In the genomic region with DNA sequence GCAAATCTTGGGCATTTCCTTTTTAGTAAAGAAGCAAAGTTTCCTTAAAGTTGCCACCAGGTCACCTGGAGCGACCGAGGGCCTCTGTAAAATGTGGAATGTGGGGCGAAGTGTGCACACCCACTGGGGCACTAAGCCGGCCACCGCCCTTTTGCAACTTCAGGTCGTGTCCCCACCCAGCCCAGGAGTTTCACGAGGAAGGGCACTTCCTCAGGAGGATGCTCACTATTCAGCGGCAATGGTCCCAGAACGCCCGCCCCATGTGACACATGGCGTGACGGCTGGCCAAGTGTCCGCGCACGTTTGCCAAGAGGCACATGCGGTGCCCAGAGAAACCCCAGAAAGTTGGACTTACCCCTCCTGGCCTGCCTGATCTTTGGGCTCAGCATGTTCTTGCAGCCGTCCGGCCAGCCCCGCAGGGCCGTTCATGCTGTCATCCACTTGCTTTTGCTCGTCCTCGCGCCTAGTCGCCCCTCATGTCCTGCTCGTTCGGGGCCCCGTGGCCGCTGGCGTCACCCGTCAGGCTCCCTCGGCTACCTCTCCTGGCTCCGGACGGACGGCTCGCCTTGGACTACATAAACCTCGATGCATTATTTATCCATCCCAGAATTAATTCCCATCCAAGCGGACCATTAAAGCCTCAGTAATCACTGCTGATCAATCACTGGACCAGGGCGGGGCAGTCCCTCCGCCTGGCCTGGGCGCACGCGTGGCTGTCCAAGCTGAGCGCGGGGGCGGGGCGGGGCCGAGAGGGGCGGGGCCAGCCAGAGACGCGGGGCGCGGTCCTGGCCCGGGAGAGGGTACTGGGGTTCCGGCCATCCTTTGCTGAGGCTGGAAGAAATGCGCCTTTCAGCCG, we compare ENCODE assay signal across 8 cellular contexts. TPM values are rescaled to one million over a fixed set of nuclear protein-coding genes. Genes with fewer than 3 reads are reported as not detected.
A peak's percentile ranks its signal among the peaks of the same experiment; 100 is the strongest.
DNase-seq lines count a peak whose midpoint lies in the region; ATAC-seq, FAIRE-seq and TF ChIP-seq lines count a peak whose summit lies in the region.

A gene with protein sequence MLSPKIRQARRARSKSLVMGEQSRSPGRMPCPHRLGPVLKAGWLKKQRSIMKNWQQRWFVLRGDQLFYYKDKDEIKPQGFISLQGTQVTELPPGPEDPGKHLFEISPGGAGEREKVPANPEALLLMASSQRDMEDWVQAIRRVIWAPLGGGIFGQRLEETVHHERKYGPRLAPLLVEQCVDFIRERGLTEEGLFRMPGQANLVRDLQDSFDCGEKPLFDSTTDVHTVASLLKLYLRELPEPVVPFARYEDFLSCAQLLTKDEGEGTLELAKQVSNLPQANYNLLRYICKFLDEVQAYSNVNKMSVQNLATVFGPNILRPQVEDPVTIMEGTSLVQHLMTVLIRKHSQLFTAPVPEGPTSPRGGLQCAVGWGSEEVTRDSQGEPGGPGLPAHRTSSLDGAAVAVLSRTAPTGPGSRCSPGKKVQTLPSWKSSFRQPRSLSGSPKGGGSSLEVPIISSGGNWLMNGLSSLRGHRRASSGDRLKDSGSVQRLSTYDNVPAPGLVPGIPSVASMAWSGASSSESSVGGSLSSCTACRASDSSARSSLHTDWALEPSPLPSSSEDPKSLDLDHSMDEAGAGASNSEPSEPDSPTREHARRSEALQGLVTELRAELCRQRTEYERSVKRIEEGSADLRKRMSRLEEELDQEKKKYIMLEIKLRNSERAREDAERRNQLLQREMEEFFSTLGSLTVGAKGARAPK (minus strand): TSS at position 666 of the 856 bp plus-strand sequence. CDS start 277 bp downstream, at position 389.

- no peaks in the 10 kb centered on the region for H3K36me3 Mint-ChIP-seq in naive thymus-derived CD4-positive, alpha-beta T cell

- H3K9me3 ChIP-seq in naive thymus-derived CD4-positive, alpha-beta T cell (ENCODE audit: control insufficient read depth in 2 of 3, low read length in 3 of 3): no peaks in the 10 kb centered on the region

- DNase-seq in AG04449 (ENCODE audit: low read depth, low spot score) (no peak), GM19239 (ENCODE audit: insufficient read length, low spot score) (peak; percentile 33), fibroblast of pulmonary artery (ENCODE audit: low read depth) (peak; percentile 28), HuH-7.5 (ENCODE audit: low spot score) (no peak), T-helper 9 cell (no peak)
- no peak for DNase-seq in naive thymus-derived CD4-positive, alpha-beta T cell

- ATAC-seq in SK-N-SH treated with all-trans-retinoic acid at 6 μM for 48 hours (peak; percentile 90), HG02981 (IDR thresholded peaks at IDR 0.05; ENCODE audit: unreplicated experiment) (no peak)
- ATAC-seq in naive thymus-derived CD4-positive, alpha-beta T cell: peak; percentile 65

- peak within 1 kb of the TSS in 8 of 10 donors; percentile 4 to 52 (median 32) for H3K4me3 Mint-ChIP-seq in naive thymus-derived CD4-positive, alpha-beta T cell

- no peaks in the 10 kb centered on the region for H3K4me1 ChIP-seq in naive thymus-derived CD4-positive, alpha-beta T cell (ENCODE audit: control insufficient read depth in 2 of 2, insufficient read depth in 2 of 2, low read length in 2 of 2)

- CTCF ChIA-PET in AG04449 (lab: Yijun Ruan, JAX): interaction anchor here (1.5 to 8.7 kb wide), 5 partner anchors 12 to 52 kb away, joined by 4 to 124 read pairs (median 38); no protein-coding TSS in a partner anchor
- CTCF ChIA-PET in naive thymus-derived CD4-positive, alpha-beta T cell (lab: Charles Lee): interaction anchor here (0.6 kb wide), 1 partner anchor 934 kb away, joined by 3 read pairs; a partner anchor contains a TSS

- TF ChIP-seq CTCF in AG04449 (IDR thresholded peaks at IDR 0.05; ENCODE audit: insufficient read depth, low read length, missing control alignments) (no peak), fibroblast of pulmonary artery (IDR thresholded peaks at IDR 0.05; ENCODE audit: low read length, missing control alignments) (no peak)

- no peak within 1 kb of the TSS for H3K27ac Mint-ChIP-seq in naive thymus-derived CD4-positive, alpha-beta T cell

- peaks cover 27 to 51% (median 36%) of the 10 kb centered on the region in 5 donors for H3K27me3 Mint-ChIP-seq in naive thymus-derived CD4-positive, alpha-beta T cell

- H3K4me1 Mint-ChIP-seq in naive thymus-derived CD4-positive, alpha-beta T cell: peaks cover 0 to 6% (median 5%) of the 10 kb centered on the region in 7 donors

- H3K27ac ChIP-seq in naive thymus-derived CD4-positive, alpha-beta T cell (ENCODE audit: low read depth, low read length): no peak within 1 kb of the TSS

- H3K9me3 Mint-ChIP-seq in naive thymus-derived CD4-positive, alpha-beta T cell: no peaks in the 10 kb centered on the region

- no peaks in the 10 kb centered on the region for H3K27me3 ChIP-seq in naive thymus-derived CD4-positive, alpha-beta T cell (ENCODE audit: control insufficient read depth in 2 of 2, insufficient read depth in 2 of 2, low read length in 2 of 2)

- intact Hi-C loops in naive thymus-derived CD4-positive, alpha-beta T cell (cut with micrococcal nuclease): loop anchor here in 1 of 2 donors (5.0 kb wide), 1 partner anchor 53 kb away; no protein-coding TSS in a partner anchor

- H3K4me3 ChIP-seq in AG04449 (ENCODE audit: low read depth, low read length): peak within 1 kb of the TSS; percentile 79
- H3K4me3 ChIP-seq in fibroblast of pulmonary artery (replicated peaks; ENCODE audit: low read depth, low read length): peak within 1 kb of the TSS; percentile 77
- no peak within 1 kb of the TSS for H3K4me3 ChIP-seq in naive thymus-derived CD4-positive, alpha-beta T cell (ENCODE audit: low read length)

- no peaks in the 10 kb centered on the region for H3K36me3 ChIP-seq in naive thymus-derived CD4-positive, alpha-beta T cell (ENCODE audit: control insufficient read depth in 2 of 3, insufficient read depth in 3 of 3, low read length in 3 of 3)

- POLR2A ChIA-PET in AG04449 (lab: Yijun Ruan, JAX): interaction anchor here (1.2 to 4.2 kb wide), 3 partner anchors 15 to 52 kb away, joined by 3 to 35 read pairs (median 6); no protein-coding TSS in a partner anchor
- POLR2A ChIA-PET in naive thymus-derived CD4-positive, alpha-beta T cell (lab: Charles Lee): no interaction called here

- no peak for FAIRE-seq in GM19239 (lab: Jason Lieb, UNC)

TF ChIP-seq in SK-N-SH treated with all-trans-retinoic acid at 6 μM for 48 hours, 23 proteins besides CTCF, POLR2A, EP300 and RAD21:
- TF ChIP-seq ZC3H10 (CRISPR knock-in tag; IDR thresholded peaks at IDR 0.05) (no peak), OSR1 (CRISPR knock-in tag; IDR thresholded peaks at IDR 0.05) (no peak), GLIS3 (CRISPR knock-in tag; IDR thresholded peaks at IDR 0.05) (no peak), ZFP30 (CRISPR knock-in tag; IDR thresholded peaks at IDR 0.05) (no peak), ZNF8 (CRISPR knock-in tag; IDR thresholded peaks at IDR 0.05) (no peak), BACH2 (CRISPR knock-in tag; IDR thresholded peaks at IDR 0.05; ENCODE audit: borderline replicate concordance) (no peak), ESRRG (CRISPR knock-in tag; IDR thresholded peaks at IDR 0.05) (no peak), ZNF70 (CRISPR knock-in tag; IDR thresholded peaks at IDR 0.05) (no peak), ARNTL (CRISPR knock-in tag; IDR thresholded peaks at IDR 0.05; ENCODE audit: borderline replicate concordance, low read depth) (no peak)
- TF ChIP-seq, protein P1, sequence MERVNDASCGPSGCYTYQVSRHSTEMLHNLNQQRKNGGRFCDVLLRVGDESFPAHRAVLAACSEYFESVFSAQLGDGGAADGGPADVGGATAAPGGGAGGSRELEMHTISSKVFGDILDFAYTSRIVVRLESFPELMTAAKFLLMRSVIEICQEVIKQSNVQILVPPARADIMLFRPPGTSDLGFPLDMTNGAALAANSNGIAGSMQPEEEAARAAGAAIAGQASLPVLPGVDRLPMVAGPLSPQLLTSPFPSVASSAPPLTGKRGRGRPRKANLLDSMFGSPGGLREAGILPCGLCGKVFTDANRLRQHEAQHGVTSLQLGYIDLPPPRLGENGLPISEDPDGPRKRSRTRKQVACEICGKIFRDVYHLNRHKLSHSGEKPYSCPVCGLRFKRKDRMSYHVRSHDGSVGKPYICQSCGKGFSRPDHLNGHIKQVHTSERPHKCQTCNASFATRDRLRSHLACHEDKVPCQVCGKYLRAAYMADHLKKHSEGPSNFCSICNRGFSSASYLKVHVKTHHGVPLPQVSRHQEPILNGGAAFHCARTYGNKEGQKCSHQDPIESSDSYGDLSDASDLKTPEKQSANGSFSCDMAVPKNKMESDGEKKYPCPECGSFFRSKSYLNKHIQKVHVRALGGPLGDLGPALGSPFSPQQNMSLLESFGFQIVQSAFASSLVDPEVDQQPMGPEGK (CRISPR knock-in tag; IDR thresholded peaks at IDR 0.05; ENCODE audit: borderline replicate concordance): no peak
- TF ChIP-seq, protein P2, sequence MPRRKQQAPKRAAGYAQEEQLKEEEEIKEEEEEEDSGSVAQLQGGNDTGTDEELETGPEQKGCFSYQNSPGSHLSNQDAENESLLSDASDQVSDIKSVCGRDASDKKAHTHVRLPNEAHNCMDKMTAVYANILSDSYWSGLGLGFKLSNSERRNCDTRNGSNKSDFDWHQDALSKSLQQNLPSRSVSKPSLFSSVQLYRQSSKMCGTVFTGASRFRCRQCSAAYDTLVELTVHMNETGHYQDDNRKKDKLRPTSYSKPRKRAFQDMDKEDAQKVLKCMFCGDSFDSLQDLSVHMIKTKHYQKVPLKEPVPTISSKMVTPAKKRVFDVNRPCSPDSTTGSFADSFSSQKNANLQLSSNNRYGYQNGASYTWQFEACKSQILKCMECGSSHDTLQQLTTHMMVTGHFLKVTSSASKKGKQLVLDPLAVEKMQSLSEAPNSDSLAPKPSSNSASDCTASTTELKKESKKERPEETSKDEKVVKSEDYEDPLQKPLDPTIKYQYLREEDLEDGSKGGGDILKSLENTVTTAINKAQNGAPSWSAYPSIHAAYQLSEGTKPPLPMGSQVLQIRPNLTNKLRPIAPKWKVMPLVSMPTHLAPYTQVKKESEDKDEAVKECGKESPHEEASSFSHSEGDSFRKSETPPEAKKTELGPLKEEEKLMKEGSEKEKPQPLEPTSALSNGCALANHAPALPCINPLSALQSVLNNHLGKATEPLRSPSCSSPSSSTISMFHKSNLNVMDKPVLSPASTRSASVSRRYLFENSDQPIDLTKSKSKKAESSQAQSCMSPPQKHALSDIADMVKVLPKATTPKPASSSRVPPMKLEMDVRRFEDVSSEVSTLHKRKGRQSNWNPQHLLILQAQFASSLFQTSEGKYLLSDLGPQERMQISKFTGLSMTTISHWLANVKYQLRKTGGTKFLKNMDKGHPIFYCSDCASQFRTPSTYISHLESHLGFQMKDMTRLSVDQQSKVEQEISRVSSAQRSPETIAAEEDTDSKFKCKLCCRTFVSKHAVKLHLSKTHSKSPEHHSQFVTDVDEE (CRISPR knock-in tag; IDR thresholded peaks at IDR 0.05): no peak
TF ChIP-seq in SK-N-SH treated with all-trans-retinoic acid at 6 μM for 48 hours: peak in this region for 0.

RNA-seq across cellular contexts. Expression of the gene that starts here (rescaled TPM):
- 1 to 10 TPM in 2 of 5 experiments, under 1 TPM in 2, not detected in 1; 0.37 to 2.9 (median 1.1) TPM for total RNA-seq in naive thymus-derived CD4-positive, alpha-beta T cell
- polyA plus RNA-seq in naive thymus-derived CD4-positive, alpha-beta T cell: not detected

Comparison
In these comparisons a context has a peak if more than half of its experiments do, and no peak if none do; other contexts are left out.
1. DNase-seq: peak in GM19239 (single experiment) and fibroblast of pulmonary artery (single experiment); none in AG04449 (single experiment), naive thymus-derived CD4-positive, alpha-beta T cell (0 of 9), HuH-7.5 (single experiment) and T-helper 9 cell (single experiment).